9 cellular contexts compared by ENCODE assay signal in the genomic region with DNA sequence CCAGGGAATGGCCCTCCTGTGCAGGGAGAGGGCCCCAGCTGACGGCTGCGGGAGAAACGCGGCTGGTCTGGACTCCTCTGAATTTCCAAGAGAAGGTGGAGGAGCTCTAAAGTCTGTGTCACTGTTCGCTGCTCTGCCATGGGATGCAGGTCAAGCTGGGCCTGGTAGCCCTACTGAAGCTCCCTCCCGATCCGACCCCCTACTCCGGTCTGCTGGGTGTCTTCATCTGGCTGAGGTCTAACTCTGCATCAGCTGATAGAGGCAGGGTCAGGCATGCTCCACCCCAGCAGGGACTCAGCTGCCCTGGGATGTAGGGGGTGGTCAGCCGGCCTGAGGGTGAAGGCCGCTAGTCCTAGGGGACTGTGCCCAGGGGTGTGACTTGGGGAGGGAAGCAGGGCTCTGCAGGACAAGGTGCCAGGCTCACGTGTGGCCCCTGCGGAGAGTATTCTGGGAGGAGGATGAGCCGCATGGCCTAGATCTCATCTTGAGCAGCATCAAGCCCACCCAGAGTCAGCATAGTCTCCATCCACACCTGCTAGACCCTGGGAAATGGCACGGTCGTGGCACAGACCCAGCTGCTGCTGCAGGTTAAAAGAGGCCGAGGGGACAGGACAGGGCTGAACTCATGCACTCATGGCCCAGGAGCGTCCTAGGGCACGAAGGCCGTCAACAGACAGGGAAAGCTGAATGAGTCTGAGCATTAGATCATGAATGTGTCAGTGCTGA. TPM values are rescaled to one million over a fixed set of nuclear protein-coding genes. Genes with fewer than 3 reads are reported as not detected.
DNase-seq lines count a peak whose midpoint lies in the region; ATAC-seq and TF ChIP-seq lines count a peak whose summit lies in the region.
"Had no signal": no experiment of that assay in that cellular context is flagged by ENCODE, and none has a peak within 500 bp of the region (broad histone marks: within the 10 kb centered on the region; RNA-seq: fewer than 3 reads in every experiment).

No MANE protein-coding gene starts in this region.

- H3K4me2 ChIP-seq in SK-N-SH (peak overlapping the region; percentile 98), mesendoderm (ENCODE audit: low read length) (no peak overlapping the region)

- H3K79me1 ChIP-seq in mesendoderm (ENCODE audit: low read length): no peaks in the 10 kb centered on the region

- H3K4me3 ChIP-seq in SK-N-SH (ENCODE audit: low read depth in 2 of 2, low read length in 1 of 2): peak overlapping the region; percentile 87 to 96
- peak overlapping the region; percentile 78 for H3K4me3 ChIP-seq in choroid plexus epithelial cell (ENCODE audit: low read depth, low read length)
- no peak overlapping the region for H3K4me3 ChIP-seq in mesendoderm (ENCODE audit: low read length)
- H3K4me3 ChIP-seq in tibial artery: peak overlapping the region; percentile 100

- no peak for TF ChIP-seq EP300 in SK-N-SH (IDR thresholded peaks at IDR 0.05; ENCODE audit: borderline replicate concordance in 1 of 2, low read depth in 1 of 2, low read length in 1 of 2)

- no peaks in the 10 kb centered on the region for H3K9me3 ChIP-seq in SK-N-SH
- H3K9me3 ChIP-seq in tibial artery: no peaks in the 10 kb centered on the region

- intact Hi-C loops in tibial artery (cut with DNase I; ENCODE audit: low total_unique reads): loop anchor here (10.0 kb wide), 1 partner anchor 212 kb away; a partner anchor contains a TSS

- H3K27ac ChIP-seq in SK-N-SH (ENCODE audit: low read depth in 2 of 2, low read length in 1 of 2) (no peak overlapping the region), mesendoderm (ENCODE audit: low read depth, low read length) (no peak overlapping the region), tibial artery (peak overlapping the region; percentile 98 to 100)

- no peak overlapping the region for H3K4ac ChIP-seq in mesendoderm (ENCODE audit: low read depth, low read length)

- H3K27me3 ChIP-seq in SK-N-SH (ENCODE audit: insufficient read depth) (no peaks in the 10 kb centered on the region), mesendoderm (ENCODE audit: insufficient read depth, low read length, poor library complexity) (no peaks in the 10 kb centered on the region), tibial artery (no peaks in the 10 kb centered on the region)

- H3K23ac ChIP-seq in mesendoderm (ENCODE audit: low read length): no peak overlapping the region

- no peak overlapping the region for H3K18ac ChIP-seq in mesendoderm (ENCODE audit: low read length)

- no peak overlapping the region for H2BK120ac ChIP-seq in mesendoderm (ENCODE audit: low read depth, low read length)

- no peak overlapping the region for H2AK5ac ChIP-seq in mesendoderm (ENCODE audit: low read length)

- no peak overlapping the region for H2BK5ac ChIP-seq in mesendoderm (ENCODE audit: low read length)

- DNase-seq in SK-N-SH: no peak
- DNase-seq in choroid plexus epithelial cell (ENCODE audit: low read depth): no peak
- DNase-seq in mesendoderm: no peak
- DNase-seq in tibial artery: no peak
- no peak for DNase-seq in NCI-H446 (lab: John Stamatoyannopoulos, UW)
- no peak for DNase-seq in SW 1271 (lab: John Stamatoyannopoulos, UW)
- DNase-seq: effector CD4-positive, alpha-beta T cell had no signal

- POLR2A ChIA-PET in SK-N-SH (lab: Yijun Ruan, JAX): no interaction called here

- H4K20me1 ChIP-seq in SK-N-SH (ENCODE audit: insufficient read depth): peaks cover 7% of the 10 kb centered on the region; the same call in 1 of the 2 replicates

- H4K8ac ChIP-seq in mesendoderm (ENCODE audit: low read depth, low read length): no peak overlapping the region

- H3K4me1 ChIP-seq in SK-N-SH (ENCODE audit: control insufficient read depth in 1 of 2, insufficient read depth in 2 of 2, low read depth in 1 of 2, low read length in 1 of 2): peaks cover 4 to 10% of the 10 kb centered on the region in 2 experiments; a peak in 1 of 4 replicates
- no peaks in the 10 kb centered on the region for H3K4me1 ChIP-seq in mesendoderm (ENCODE audit: control insufficient read depth, low read depth, low read length)
- H3K4me1 ChIP-seq in tibial artery: peaks cover 0 to 35% (median 24%) of the 10 kb centered on the region in 4 donors

- no peak overlapping the region for H4K5ac ChIP-seq in mesendoderm (ENCODE audit: low read length)

- H2BK15ac ChIP-seq in mesendoderm (replicated peaks; ENCODE audit: low read depth): no peak overlapping the region

- TF ChIP-seq RAD21 in SK-N-SH (IDR thresholded peaks at IDR 0.05; ENCODE audit: low read length): no peak

- TF ChIP-seq CTCF in SK-N-SH (IDR thresholded peaks at IDR 0.05) (no peak), choroid plexus epithelial cell (conservative IDR thresholded peaks at IDR 0.05; ENCODE audit: low read depth, low read length) (no peak), tibial artery (IDR thresholded peaks at IDR 0.05) (no peak)

- no peaks in the 10 kb centered on the region for H3F3A ChIP-seq in SK-N-SH (replicated peaks; ENCODE audit: insufficient read depth)

- H3K9ac ChIP-seq in SK-N-SH (peak overlapping the region; percentile 92), mesendoderm (ENCODE audit: low read length) (no peak overlapping the region)

- no peak overlapping the region for H2AFZ ChIP-seq in SK-N-SH (ENCODE audit: low read depth)

- H3K36me3 ChIP-seq in SK-N-SH (replicated peaks in 1 of 2; ENCODE audit: control insufficient read depth in 1 of 2, insufficient read depth in 2 of 2, low read length in 1 of 2) (peaks cover 0 to 13% of the 10 kb centered on the region in 2 experiments), mesendoderm (ENCODE audit: control insufficient read depth, insufficient read depth, low read length) (no peaks in the 10 kb centered on the region), tibial artery (peaks cover 32 to 38% (median 35%) of the 10 kb centered on the region in 3 donors)

- no peaks in the 10 kb centered on the region for H3K9me2 ChIP-seq in SK-N-SH

- 93% methylated on average over 11 of the region's 19 CpGs for WGBS in SK-N-SH (ENCODE audit: low lambda C conversion rate)
- no CpG with 5 or more reads among the region's 19 CpGs for WGBS in mesendoderm (ENCODE audit: extremely low coverage, insufficient coverage, low lambda C conversion rate)

- H3K79me2 ChIP-seq in SK-N-SH (ENCODE audit: insufficient read depth) (peaks cover 22% of the 10 kb centered on the region), mesendoderm (ENCODE audit: control insufficient read depth, insufficient read depth, low read length) (no peaks in the 10 kb centered on the region)

- CTCF ChIA-PET in SK-N-SH (lab: Yijun Ruan, JAX): no interaction called here

- peak overlapping the region; percentile 36 for H3K56ac ChIP-seq in mesendoderm (ENCODE audit: low read length)

- no peak for ATAC-seq in SK-N-SH treated with all-trans-retinoic acid at 6 μM for 48 hours
- no peak for ATAC-seq in GM21786 (IDR thresholded peaks at IDR 0.05; ENCODE audit: unreplicated experiment)

TF ChIP-seq in SK-N-SH, 30 proteins besides CTCF, POLR2A, EP300 and RAD21:
- TF ChIP-seq RCOR1 (IDR thresholded peaks at IDR 0.05; ENCODE audit: low read length) (no peak), CHD2 (IDR thresholded peaks at IDR 0.05; ENCODE audit: low read length, partially characterized antibody) (no peak), TCF12 (IDR thresholded peaks at IDR 0.05) (no peak)

TF ChIP-seq in SK-N-SH treated with all-trans-retinoic acid at 6 μM for 48 hours, 23 proteins besides CTCF, POLR2A, EP300 and RAD21 (continues in another document):
- TF ChIP-seq CSDC2 (CRISPR knock-in tag; IDR thresholded peaks at IDR 0.05): no peak
- TF ChIP-seq, protein P1, sequence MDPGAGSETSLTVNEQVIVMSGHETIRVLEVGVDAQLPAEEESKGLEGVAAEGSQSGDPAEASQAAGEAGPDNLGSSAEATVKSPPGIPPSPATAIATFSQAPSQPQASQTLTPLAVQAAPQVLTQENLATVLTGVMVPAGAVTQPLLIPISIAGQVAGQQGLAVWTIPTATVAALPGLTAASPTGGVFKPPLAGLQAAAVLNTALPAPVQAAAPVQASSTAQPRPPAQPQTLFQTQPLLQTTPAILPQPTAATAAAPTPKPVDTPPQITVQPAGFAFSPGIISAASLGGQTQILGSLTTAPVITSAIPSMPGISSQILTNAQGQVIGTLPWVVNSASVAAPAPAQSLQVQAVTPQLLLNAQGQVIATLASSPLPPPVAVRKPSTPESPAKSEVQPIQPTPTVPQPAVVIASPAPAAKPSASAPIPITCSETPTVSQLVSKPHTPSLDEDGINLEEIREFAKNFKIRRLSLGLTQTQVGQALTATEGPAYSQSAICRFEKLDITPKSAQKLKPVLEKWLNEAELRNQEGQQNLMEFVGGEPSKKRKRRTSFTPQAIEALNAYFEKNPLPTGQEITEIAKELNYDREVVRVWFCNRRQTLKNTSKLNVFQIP (CRISPR knock-in tag; IDR thresholded peaks at IDR 0.05; ENCODE audit: borderline replicate concordance, low read depth): no peak
- no peak for TF ChIP-seq TCF4 (CRISPR knock-in tag; IDR thresholded peaks at IDR 0.05; ENCODE audit: borderline replicate concordance)
- TF ChIP-seq ZNF565 (CRISPR knock-in tag; conservative IDR thresholded peaks at IDR 0.05; ENCODE audit: low read depth): no peak
- TF ChIP-seq, protein P2, sequence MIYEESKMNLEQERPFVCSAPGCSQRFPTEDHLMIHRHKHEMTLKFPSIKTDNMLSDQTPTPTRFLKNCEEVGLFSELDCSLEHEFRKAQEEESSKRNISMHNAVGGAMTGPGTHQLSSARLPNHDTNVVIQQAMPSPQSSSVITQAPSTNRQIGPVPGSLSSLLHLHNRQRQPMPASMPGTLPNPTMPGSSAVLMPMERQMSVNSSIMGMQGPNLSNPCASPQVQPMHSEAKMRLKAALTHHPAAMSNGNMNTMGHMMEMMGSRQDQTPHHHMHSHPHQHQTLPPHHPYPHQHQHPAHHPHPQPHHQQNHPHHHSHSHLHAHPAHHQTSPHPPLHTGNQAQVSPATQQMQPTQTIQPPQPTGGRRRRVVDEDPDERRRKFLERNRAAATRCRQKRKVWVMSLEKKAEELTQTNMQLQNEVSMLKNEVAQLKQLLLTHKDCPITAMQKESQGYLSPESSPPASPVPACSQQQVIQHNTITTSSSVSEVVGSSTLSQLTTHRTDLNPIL (CRISPR knock-in tag; IDR thresholded peaks at IDR 0.05; ENCODE audit: low read depth): no peak
- no peak for TF ChIP-seq ZFP30 (CRISPR knock-in tag; IDR thresholded peaks at IDR 0.05)
- no peak for TF ChIP-seq ZFP3 (CRISPR knock-in tag; IDR thresholded peaks at IDR 0.05)

RNA-seq across cellular contexts. Expression of a gene that starts 1.4 kb away (rescaled TPM):
- 328 and 428 TPM in 2 replicates for polyA plus RNA-seq in SK-N-SH (2012; rRNA removed)
- 172 and 280 TPM in 2 replicates for polyA plus RNA-seq in SK-N-SH (2012; cell fraction: cytosol; rRNA removed)
- 113 and 174 TPM in 2 replicates for polyA plus RNA-seq in SK-N-SH (2012; cell fraction: nucleus; rRNA removed)
- polyA plus RNA-seq in mesendoderm (2013, experiment 1 of 2): 24.4 TPM
- 24.4 TPM for polyA plus RNA-seq in mesendoderm (2013, experiment 2 of 2)

RNA-seq across cellular contexts. Expression of a gene that starts 30.6 kb away (rescaled TPM):
- polyA plus RNA-seq in SK-N-SH (2012; rRNA removed): not detected in 2 replicates
- polyA plus RNA-seq in SK-N-SH (2012; cell fraction: cytosol; rRNA removed): not detected in 2 replicates
- polyA plus RNA-seq in SK-N-SH (2012; cell fraction: nucleus; rRNA removed): not detected in 2 replicates
- not detected for polyA plus RNA-seq in mesendoderm (2013, experiment 1 of 2)
- 0.03 TPM for polyA plus RNA-seq in mesendoderm (2013, experiment 2 of 2)

RNA-seq across cellular contexts. Expression of a gene that starts 52.5 kb away (rescaled TPM):
- polyA plus RNA-seq in SK-N-SH (2012; rRNA removed): not detected in 2 replicates
- polyA plus RNA-seq in SK-N-SH (2012; cell fraction: cytosol; rRNA removed): not detected in 2 replicates
- polyA plus RNA-seq in SK-N-SH (2012; cell fraction: nucleus; rRNA removed): not detected in 2 replicates
- 0.10 TPM for polyA plus RNA-seq in mesendoderm (2013, experiment 1 of 2)
- polyA plus RNA-seq in mesendoderm (2013, experiment 2 of 2): not detected

Comparison
In these comparisons a context has a peak if more than half of its experiments do, and no peak if none do; other contexts are left out.
1. H3K27ac ChIP-seq: peak in tibial artery (2 of 2); none in SK-N-SH (0 of 2) and mesendoderm (single experiment).